ENCODE assay signal across 8 cellular contexts in genomic region chr6:118894425-118895240, GRCh38. TPM values are rescaled to one million over a fixed set of nuclear protein-coding genes. Genes with fewer than 3 reads are reported as not detected.
DNase-seq lines count a peak whose midpoint lies in the region; ATAC-seq and TF ChIP-seq lines count a peak whose summit lies in the region.

No MANE protein-coding gene starts in this region.

- H3K9me3 ChIP-seq in CD4-positive, alpha-beta memory T cell (ENCODE audit: control insufficient read depth in 1 of 2, low read length in 2 of 2): no peaks in the 10 kb centered on the region
- H3K9me3 ChIP-seq in gastroesophageal sphincter (no peaks in the 10 kb centered on the region), testis (no peaks in the 10 kb centered on the region)

- H3K4me3 ChIP-seq in CD4-positive, alpha-beta memory T cell (ENCODE audit: low read length in 2 of 2): peak overlapping the region; percentile 63 to 86
- H3K4me3 ChIP-seq in gastroesophageal sphincter: peak overlapping the region; percentile 73 to 92
- peak overlapping the region; percentile 85 to 93 for H3K4me3 ChIP-seq in testis

- H3K4me3 Mint-ChIP-seq in CD4-positive, alpha-beta memory T cell: peak overlapping the region; percentile 90 to 100 (median 96)

- no peaks in the 10 kb centered on the region for H3K27me3 ChIP-seq in CD4-positive, alpha-beta memory T cell (ENCODE audit: insufficient read depth, low read length)
- H3K27me3 ChIP-seq in gastroesophageal sphincter (no peaks in the 10 kb centered on the region), testis (no peaks in the 10 kb centered on the region)

- ATAC-seq in GM19351 (IDR thresholded peaks at IDR 0.05; ENCODE audit: unreplicated experiment) (peak; percentile 30), HG03460 (IDR thresholded peaks at IDR 0.05; ENCODE audit: unreplicated experiment) (peak; percentile 29), gastroesophageal sphincter (peak; percentile 71)

- intact Hi-C loops in CD4-positive, alpha-beta memory T cell (cut with micrococcal nuclease): loop anchor here (1.0 to 5.0 kb wide), 11 partner anchors 8 to 1292 kb away; partner anchors contain the start of genes FAM184A, GOPC, MAN1A1 and NUS1
- intact Hi-C loops in testis (cut with DNase I; ENCODE audit: low total_unique reads): no loop called here

- peaks cover 0 to 6% (median 0%) of the 10 kb centered on the region in 8 donors for H3K9me3 Mint-ChIP-seq in CD4-positive, alpha-beta memory T cell

- H3K4me1 ChIP-seq in CD4-positive, alpha-beta memory T cell (ENCODE audit: insufficient read depth, low read length): peaks cover 72% of the 10 kb centered on the region
- peaks cover 0 to 59% (median 10%) of the 10 kb centered on the region in 3 donors for H3K4me1 ChIP-seq in gastroesophageal sphincter
- peaks cover 9% of the 10 kb centered on the region for H3K4me1 ChIP-seq in testis

- peaks cover 13 to 30% of the 10 kb centered on the region in 2 donors for H3K36me3 Mint-ChIP-seq in CD4-positive, alpha-beta memory T cell

- POLR2A ChIA-PET in CD4-positive, alpha-beta memory T cell (lab: Charles Lee; ENCODE audit: partially characterized antibody): interaction anchor here (0.8 to 9.9 kb wide), 32 partner anchors 8 to 420 kb away, joined by 3 to 105 read pairs (median 8); partner anchors contain the start of genes CEP85L, FAM184A and MCM9

- DNase-seq in CD4-positive, alpha-beta memory T cell: peak; percentile 71 to 82 (median 73)
- peak; percentile 74 for DNase-seq in RPMI7951 (ENCODE audit: low read depth)
- peak; percentile 43 for DNase-seq in activated gamma-delta T cell treated with anti-CD3 and anti-CD28 coated beads, Interleukin-2, amount 50 U/mL, for 16 hours (ENCODE audit: low read depth)
- DNase-seq in nucleus accumbens (lab: John Stamatoyannopoulos, UW): peak in 52 of 56 donors; percentile 15 to 84 (median 59)
- peak; percentile 69 for DNase-seq in testis

- no peaks in the 10 kb centered on the region for H3K36me3 ChIP-seq in CD4-positive, alpha-beta memory T cell (ENCODE audit: insufficient read depth, low read length)
- H3K36me3 ChIP-seq in gastroesophageal sphincter (peaks cover 0 to 7% of the 10 kb centered on the region in 2 donors), testis (ENCODE audit: low read depth, missing control alignments) (no peaks in the 10 kb centered on the region)

- 0% methylated on average over 5 of the region's 99 CpGs; no CpG with 5 or more reads in 1 of the 2 donors for WGBS in gastroesophageal sphincter (ENCODE audit: low coverage in 1 of 2), 2 donors
- 1% methylated on average over 58 of the region's 99 CpGs; no CpG with 5 or more reads in 1 of the 2 donors for WGBS in testis, 2 donors

- H3K4me1 Mint-ChIP-seq in CD4-positive, alpha-beta memory T cell: peaks cover 47 to 78% (median 57%) of the 10 kb centered on the region in 4 donors

- peaks cover 0 to 1% of the 10 kb centered on the region in 2 donors for H3K27me3 Mint-ChIP-seq in CD4-positive, alpha-beta memory T cell

- peak overlapping the region; percentile 95 to 99 (median 98) for H3K27ac Mint-ChIP-seq in CD4-positive, alpha-beta memory T cell

- peak overlapping the region; percentile 83 for H3K27ac ChIP-seq in CD4-positive, alpha-beta memory T cell (ENCODE audit: low read depth, low read length)
- H3K27ac ChIP-seq in gastroesophageal sphincter: peak overlapping the region; percentile 72 to 97 (median 94)
- peak overlapping the region; percentile 93 to 98 for H3K27ac ChIP-seq in testis

- CTCF ChIA-PET in CD4-positive, alpha-beta memory T cell (lab: Charles Lee; ENCODE audit: partially characterized antibody): interaction anchor here (1.0 to 5.9 kb wide), 17 partner anchors 10 to 336 kb away, joined by 3 to 53 read pairs (median 7); partner anchors contain the start of gene MCM9

- peak in 3 of 4 experiments; percentile 14 to 40 (median 32) for TF ChIP-seq CTCF in gastroesophageal sphincter (IDR thresholded peaks at IDR 0.05)
- TF ChIP-seq CTCF in testis (IDR thresholded peaks at IDR 0.05): no peak

- no peak for TF ChIP-seq EP300 in gastroesophageal sphincter (IDR thresholded peaks at IDR 0.05)

- TF ChIP-seq POLR2A in gastroesophageal sphincter (IDR thresholded peaks at IDR 0.05) (peak; percentile 44 to 46), testis (IDR thresholded peaks at IDR 0.05) (no peak)

RNA-seq across cellular contexts. Expression of gene ASF1A, which starts 0.7 kb away (rescaled TPM):
- total RNA-seq in CD4-positive, alpha-beta memory T cell: 10 to 100 TPM; 64.0 to 66.6 TPM
- 10 to 100 TPM; 65.8 to 78.5 TPM for polyA plus RNA-seq in CD4-positive, alpha-beta memory T cell
- total RNA-seq in RPMI7951 (2014; rRNA removed; shearing (Covaris generic)): 51.6 and 57.2 TPM in 2 replicates
- total RNA-seq in gastroesophageal sphincter (10 to 100 TPM in 3 of 4 donors, 1 to 10 TPM in 1; 10.0 to 23.3 (median 13.6) TPM), testis (10 to 100 TPM; 11.1 to 16.6 TPM)
- 13.0 TPM for polyA plus RNA-seq in testis (ENCODE audit: insufficient read depth, low read depth, low replicate concordance)

RNA-seq across cellular contexts. Expression of gene MCM9, which starts 40.3 kb away (rescaled TPM):
- 10 to 100 TPM; 33.8 to 36.6 TPM for total RNA-seq in CD4-positive, alpha-beta memory T cell
- polyA plus RNA-seq in CD4-positive, alpha-beta memory T cell: 10 to 100 TPM; 11.2 to 15.2 TPM
- total RNA-seq in RPMI7951 (2014; rRNA removed; shearing (Covaris generic)): 7.0 and 8.7 TPM in 2 replicates
- total RNA-seq in gastroesophageal sphincter (10 to 100 TPM in 3 of 4 donors, 1 to 10 TPM in 1; 7.7 to 25.7 (median 16.8) TPM), testis (10 to 100 TPM; 19.2 to 25.1 TPM)
- 14.0 TPM for polyA plus RNA-seq in testis (ENCODE audit: insufficient read depth, low read depth, low replicate concordance)

Comparison
In these comparisons a context has a peak if more than half of its experiments do, and no peak if none do; other contexts are left out.
1. Peak in every context shown above with its lines: DNase-seq, ATAC-seq, H3K4me3 ChIP-seq and H3K27ac ChIP-seq.
2. CTCF ChIP-seq: peak in gastroesophageal sphincter (3 of 4); none in testis (0 of 3).